ENCODE assay signal across 10 cellular contexts in the genomic region with DNA sequence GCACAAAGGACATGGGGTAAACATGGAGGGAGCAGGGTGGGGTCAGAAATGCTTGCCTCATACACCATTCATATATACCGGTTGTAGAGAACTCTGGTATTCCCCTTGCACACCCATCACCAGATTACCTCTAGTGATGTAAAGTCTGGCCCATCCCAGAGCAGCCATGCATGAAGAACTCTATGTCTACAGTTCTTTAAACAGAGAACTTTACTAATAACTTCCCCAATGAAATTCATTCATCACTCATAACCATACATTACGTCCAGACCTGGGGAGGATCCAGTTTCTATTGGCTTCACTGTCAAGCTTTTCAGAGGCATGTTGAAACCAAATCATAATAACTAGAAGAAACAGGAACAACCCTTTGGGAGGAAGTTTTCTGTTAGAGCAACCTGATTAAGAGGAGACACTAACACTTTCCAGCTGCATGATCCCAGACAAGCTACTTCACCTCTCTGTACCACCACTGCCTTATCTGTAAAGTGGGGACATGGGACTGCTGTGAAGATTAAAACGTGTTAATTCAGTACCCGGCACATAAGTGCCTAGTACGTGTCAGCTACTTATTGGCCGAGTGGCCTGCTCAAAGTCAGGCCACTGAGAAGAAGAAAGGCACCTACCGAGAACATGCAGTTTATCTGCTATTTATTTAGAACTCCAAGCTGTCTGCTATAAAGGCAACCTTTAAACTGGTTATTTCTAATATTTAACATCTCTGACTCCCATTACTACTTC. TPM values are rescaled to one million over a fixed set of nuclear protein-coding genes. Genes with fewer than 3 reads are reported as not detected.
DNase-seq lines count a peak whose midpoint lies in the region; ATAC-seq lines count a peak whose summit lies in the region.
"Had no signal": no experiment of that assay in that cellular context is flagged by ENCODE, and none has a peak within 500 bp of the region (broad histone marks: within the 10 kb centered on the region; RNA-seq: fewer than 3 reads in every experiment).

No MANE protein-coding gene starts in this region.

- no peak overlapping the region for H2BK15ac ChIP-seq in mesendoderm (replicated peaks; ENCODE audit: low read depth)

- H3K79me2 ChIP-seq in mesendoderm (ENCODE audit: control insufficient read depth, insufficient read depth, low read length), result no peaks in the 10 kb centered on the region

- no peak overlapping the region for H3K4me3 Mint-ChIP-seq in CD8-positive, alpha-beta memory T cell

- H3K79me1 ChIP-seq in mesendoderm (ENCODE audit: low read length), result peaks cover 10% of the 10 kb centered on the region

- no CpG with 5 or more reads among the region's 7 CpGs for WGBS in mesendoderm (ENCODE audit: extremely low coverage, insufficient coverage, low lambda C conversion rate)

- H3K56ac ChIP-seq in mesendoderm (ENCODE audit: low read length), result no peak overlapping the region

- H3K27me3 ChIP-seq in mesendoderm (ENCODE audit: insufficient read depth, low read length, poor library complexity), result no peaks in the 10 kb centered on the region
- no peaks in the 10 kb centered on the region for H3K27me3 ChIP-seq in CD8-positive, alpha-beta memory T cell (ENCODE audit: insufficient read depth, low read length, poor library complexity, severe bottlenecking)

- H3K36me3 Mint-ChIP-seq in CD8-positive, alpha-beta memory T cell, result no peaks in the 10 kb centered on the region

- ATAC-seq in GM19035 (IDR thresholded peaks at IDR 0.05; ENCODE audit: unreplicated experiment), result peak; percentile 86
- peak; percentile 94 for ATAC-seq in HG02610 (IDR thresholded peaks at IDR 0.05; ENCODE audit: unreplicated experiment)
- peak; percentile 88 for ATAC-seq in HG03520 (IDR thresholded peaks at IDR 0.05; ENCODE audit: unreplicated experiment)
- ATAC-seq: heart right ventricle had no signal

- peaks cover 0 to 9% (median 2%) of the 10 kb centered on the region in 5 donors for H3K9me3 Mint-ChIP-seq in CD8-positive, alpha-beta memory T cell

- no peak overlapping the region for H2BK5ac ChIP-seq in mesendoderm (ENCODE audit: low read length)

- no peak overlapping the region for H3K23ac ChIP-seq in mesendoderm (ENCODE audit: low read length)

- H2BK120ac ChIP-seq in mesendoderm (ENCODE audit: low read depth, low read length), result no peak overlapping the region

- H3K4me1 ChIP-seq in mesendoderm (ENCODE audit: control insufficient read depth, low read depth, low read length), result no peaks in the 10 kb centered on the region
- no peaks in the 10 kb centered on the region for H3K4me1 ChIP-seq in CD8-positive, alpha-beta memory T cell (ENCODE audit: insufficient read depth, low read length)
- H3K4me1 ChIP-seq: heart right ventricle had no signal

- POLR2A ChIA-PET in CD8-positive, alpha-beta memory T cell (lab: Charles Lee), result no interaction called here

- H3K4ac ChIP-seq in mesendoderm (ENCODE audit: low read depth, low read length), result no peak overlapping the region

- H2AK5ac ChIP-seq in mesendoderm (ENCODE audit: low read length), result no peak overlapping the region

- no peak overlapping the region for H3K4me3 ChIP-seq in mesendoderm (ENCODE audit: low read length)
- no peak overlapping the region for H3K4me3 ChIP-seq in CD8-positive, alpha-beta memory T cell (ENCODE audit: low read length)
- H3K4me3 ChIP-seq: heart right ventricle had no signal

- H3K27ac Mint-ChIP-seq in CD8-positive, alpha-beta memory T cell, result no peak overlapping the region

- DNase-seq in mesendoderm (peak; percentile 35), C1 segment of cervical spinal cord (lab: John Stamatoyannopoulos, UW) (no peak), HT-29 (ENCODE audit: low spot score) (no peak), hippocampal formation (lab: John Stamatoyannopoulos, UW) (no peak)
- DNase-seq in CD8-positive, alpha-beta memory T cell, result no peak
- DNase-seq: heart right ventricle, NCI-H748 treated with DMSO at 0.1 percent for 48 hours had no signal

- H3K9ac ChIP-seq in mesendoderm (ENCODE audit: low read length), result no peak overlapping the region

- no peak overlapping the region for H3K18ac ChIP-seq in mesendoderm (ENCODE audit: low read length)

- peaks cover 6 to 33% of the 10 kb centered on the region in 2 donors for H3K27me3 Mint-ChIP-seq in CD8-positive, alpha-beta memory T cell

- H3K36me3 ChIP-seq in mesendoderm (ENCODE audit: control insufficient read depth, insufficient read depth, low read length), result peaks cover 1% of the 10 kb centered on the region
- H3K36me3 ChIP-seq in CD8-positive, alpha-beta memory T cell (ENCODE audit: insufficient read depth, low read length), result no peaks in the 10 kb centered on the region
- H3K36me3 ChIP-seq: heart right ventricle had no signal

- H3K4me2 ChIP-seq in mesendoderm (ENCODE audit: low read length), result no peak overlapping the region

- no peak overlapping the region for H4K5ac ChIP-seq in mesendoderm (ENCODE audit: low read length)

- H4K8ac ChIP-seq in mesendoderm (ENCODE audit: low read depth, low read length), result no peak overlapping the region

- H3K9me3 ChIP-seq in CD8-positive, alpha-beta memory T cell (ENCODE audit: low read length), result no peaks in the 10 kb centered on the region

- no peak overlapping the region for H3K27ac ChIP-seq in mesendoderm (ENCODE audit: low read depth, low read length)
- H3K27ac ChIP-seq in CD8-positive, alpha-beta memory T cell (ENCODE audit: low read depth, low read length), result no peak overlapping the region
- H3K27ac ChIP-seq: heart right ventricle had no signal

- CTCF ChIA-PET in CD8-positive, alpha-beta memory T cell (lab: Charles Lee), result no interaction called here

- no peaks in the 10 kb centered on the region for H3K4me1 Mint-ChIP-seq in CD8-positive, alpha-beta memory T cell

RNA-seq across cellular contexts. Expression of a gene that starts 59.7 kb away (rescaled TPM):
- 53.9 TPM for polyA plus RNA-seq in mesendoderm (2013, experiment 1 of 2)
- polyA plus RNA-seq in mesendoderm (2013, experiment 2 of 2), result 54.3 TPM
- 30.0 and 44.0 TPM in 2 replicates for total RNA-seq in HT-29 (2014; rRNA removed; shearing (Covaris generic))
- under 1 TPM; 0.04 to 0.13 TPM for total RNA-seq in CD8-positive, alpha-beta memory T cell
- 0.15 TPM for polyA plus RNA-seq in CD8-positive, alpha-beta memory T cell

Comparison
In these comparisons a context has a peak if more than half of its experiments do, and no peak if none do; other contexts are left out.
1. RNA of a gene that starts 59.7 kb away (total RNA-seq): 30.0 to 44.0 TPM in HT-29; 0.04 to 0.13 TPM in CD8-positive, alpha-beta memory T cell; every median in the first group is over 10 times any median in the second.
2. Peak in every context shown above with its lines, with median percentiles within 50 percentile points of each other: ATAC-seq.